Comparison of ENCODE assay signal across 1 cellular context in the genomic region with DNA sequence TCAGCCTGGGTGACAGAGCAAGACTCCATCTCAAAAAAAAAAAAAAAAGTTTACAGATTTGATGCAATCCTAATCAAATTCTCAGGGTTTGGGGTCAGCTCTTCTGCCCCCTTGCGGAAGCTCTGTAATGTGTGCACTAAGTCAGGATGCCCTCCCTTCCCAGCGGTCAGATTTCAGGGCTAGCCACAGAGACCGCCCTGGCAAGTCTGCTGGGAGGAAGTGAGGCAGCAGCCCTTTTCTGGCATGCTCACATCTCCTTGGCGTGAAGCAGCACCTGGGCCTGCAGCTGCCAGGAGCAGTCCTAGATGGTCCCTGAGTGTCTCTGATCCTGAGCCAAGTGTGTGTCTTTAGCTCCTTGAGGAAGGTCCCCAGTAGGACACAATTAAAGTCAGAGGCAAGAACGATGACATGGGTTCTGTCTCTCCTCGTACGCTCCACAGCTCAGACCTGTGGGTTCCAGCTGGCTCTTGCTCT.
TF ChIP-seq lines count a peak whose summit lies in the region.

No MANE protein-coding gene starts in this region.

TF ChIP-seq in neural cell, 6 proteins besides CTCF, POLR2A, EP300 and RAD21 (continued from another document):
- peak; percentile 67 for TF ChIP-seq SMC3 (conservative IDR thresholded peaks at IDR 0.05; ENCODE audit: poor library complexity)
